ENCODE assay signal across 1 cellular context in genomic region chr19:58510084-58510862, GRCh38.
TF ChIP-seq lines count a peak whose summit lies in the region.

No MANE protein-coding gene starts in this region.

TF ChIP-seq in SK-N-SH, 30 proteins besides CTCF, POLR2A, EP300 and RAD21 (continued from another document):
- TF ChIP-seq, protein P1, sequence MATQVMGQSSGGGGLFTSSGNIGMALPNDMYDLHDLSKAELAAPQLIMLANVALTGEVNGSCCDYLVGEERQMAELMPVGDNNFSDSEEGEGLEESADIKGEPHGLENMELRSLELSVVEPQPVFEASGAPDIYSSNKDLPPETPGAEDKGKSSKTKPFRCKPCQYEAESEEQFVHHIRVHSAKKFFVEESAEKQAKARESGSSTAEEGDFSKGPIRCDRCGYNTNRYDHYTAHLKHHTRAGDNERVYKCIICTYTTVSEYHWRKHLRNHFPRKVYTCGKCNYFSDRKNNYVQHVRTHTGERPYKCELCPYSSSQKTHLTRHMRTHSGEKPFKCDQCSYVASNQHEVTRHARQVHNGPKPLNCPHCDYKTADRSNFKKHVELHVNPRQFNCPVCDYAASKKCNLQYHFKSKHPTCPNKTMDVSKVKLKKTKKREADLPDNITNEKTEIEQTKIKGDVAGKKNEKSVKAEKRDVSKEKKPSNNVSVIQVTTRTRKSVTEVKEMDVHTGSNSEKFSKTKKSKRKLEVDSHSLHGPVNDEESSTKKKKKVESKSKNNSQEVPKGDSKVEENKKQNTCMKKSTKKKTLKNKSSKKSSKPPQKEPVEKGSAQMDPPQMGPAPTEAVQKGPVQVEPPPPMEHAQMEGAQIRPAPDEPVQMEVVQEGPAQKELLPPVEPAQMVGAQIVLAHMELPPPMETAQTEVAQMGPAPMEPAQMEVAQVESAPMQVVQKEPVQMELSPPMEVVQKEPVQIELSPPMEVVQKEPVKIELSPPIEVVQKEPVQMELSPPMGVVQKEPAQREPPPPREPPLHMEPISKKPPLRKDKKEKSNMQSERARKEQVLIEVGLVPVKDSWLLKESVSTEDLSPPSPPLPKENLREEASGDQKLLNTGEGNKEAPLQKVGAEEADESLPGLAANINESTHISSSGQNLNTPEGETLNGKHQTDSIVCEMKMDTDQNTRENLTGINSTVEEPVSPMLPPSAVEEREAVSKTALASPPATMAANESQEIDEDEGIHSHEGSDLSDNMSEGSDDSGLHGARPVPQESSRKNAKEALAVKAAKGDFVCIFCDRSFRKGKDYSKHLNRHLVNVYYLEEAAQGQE (IDR thresholded peaks at IDR 0.05; ENCODE audit: low read depth, low read length), result no peak
- TF ChIP-seq TCF12 (IDR thresholded peaks at IDR 0.05) (no peak), TEAD4 (IDR thresholded peaks at IDR 0.05; ENCODE audit: borderline replicate concordance, insufficient read depth) (no peak)
- TF ChIP-seq, protein P2, sequence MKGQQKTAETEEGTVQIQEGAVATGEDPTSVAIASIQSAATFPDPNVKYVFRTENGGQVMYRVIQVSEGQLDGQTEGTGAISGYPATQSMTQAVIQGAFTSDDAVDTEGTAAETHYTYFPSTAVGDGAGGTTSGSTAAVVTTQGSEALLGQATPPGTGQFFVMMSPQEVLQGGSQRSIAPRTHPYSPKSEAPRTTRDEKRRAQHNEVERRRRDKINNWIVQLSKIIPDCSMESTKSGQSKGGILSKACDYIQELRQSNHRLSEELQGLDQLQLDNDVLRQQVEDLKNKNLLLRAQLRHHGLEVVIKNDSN (IDR thresholded peaks at IDR 0.05; ENCODE audit: borderline replicate concordance, low read depth), result no peak
TF ChIP-seq in SK-N-SH: peak in this region for 0.
